ENCODE assay signal across 17 cellular contexts in the genomic region with DNA sequence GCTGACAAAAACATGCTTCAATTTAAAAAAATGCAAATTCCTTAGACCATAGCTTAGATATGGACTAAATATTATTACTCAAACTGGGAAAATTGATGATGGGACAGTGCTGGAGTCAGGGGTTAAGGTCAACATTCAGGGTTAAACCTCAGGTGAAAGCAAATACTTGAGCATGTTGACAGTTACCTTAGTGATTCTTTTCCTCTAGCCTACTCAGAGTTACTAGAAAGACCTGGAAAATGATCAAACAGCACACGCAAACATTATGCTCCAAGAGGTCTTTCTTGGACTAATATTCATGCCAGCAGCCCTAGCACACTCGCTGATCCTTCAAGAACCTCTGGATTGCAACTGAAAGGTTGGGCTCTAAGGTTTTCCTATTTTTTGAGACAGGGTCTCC. TPM values are rescaled to one million over a fixed set of nuclear protein-coding genes. Genes with fewer than 3 reads are reported as not detected.
DNase-seq lines count a peak whose midpoint lies in the region; ATAC-seq and TF ChIP-seq lines count a peak whose summit lies in the region.
"Had no signal": no experiment of that assay in that cellular context is flagged by ENCODE, and none has a peak within 500 bp of the region (broad histone marks: within the 10 kb centered on the region; RNA-seq: fewer than 3 reads in every experiment).

No MANE protein-coding gene starts in this region.

- H3K36me3 ChIP-seq in heart right ventricle (peaks cover 0 to 17% (median 0%) of the 10 kb centered on the region in 9 donors), esophagus squamous epithelium (no peaks in the 10 kb centered on the region), prostate gland (no peaks in the 10 kb centered on the region), uterus (no peaks in the 10 kb centered on the region)

- H3K4me1 ChIP-seq in heart right ventricle (peaks cover 33 to 100% (median 99%) of the 10 kb centered on the region in 9 donors), esophagus squamous epithelium (peaks cover 13 to 72% (median 35%) of the 10 kb centered on the region in 3 donors), prostate gland (replicated peaks) (no peaks in the 10 kb centered on the region), uterus (peaks cover 16 to 36% of the 10 kb centered on the region in 2 donors)

- WGBS in heart right ventricle, 2 donors: 64 to 70% methylated on average over 2 of the region's 2 CpGs
- WGBS in esophagus squamous epithelium, 2 donors: 73 to 76% methylated on average over 2 of the region's 2 CpGs
- 78% methylated on average over 2 of the region's 2 CpGs for WGBS in prostate gland

- intact Hi-C loops in heart right ventricle (cut with DNase I): loop anchor here in 1 of 10 donors (5.0 kb wide), 1 partner anchor 52 kb away; no protein-coding TSS in a partner anchor
- intact Hi-C loops in cardiac septum (cut with DNase I): no loop called here
- intact Hi-C loops in esophagus squamous epithelium (cut with DNase I): no loop called here
- intact Hi-C loops in prostate gland (cut with DNase I): loop anchor here (1.0 kb wide), 1 partner anchor 34 kb away; no protein-coding TSS in a partner anchor
- intact Hi-C loops in uterus (cut with DNase I; ENCODE audit: low total_unique reads): no loop called here

- H3K27ac ChIP-seq in heart right ventricle (peak overlapping the region; percentile 8 to 100 (median 90)), esophagus squamous epithelium (peak overlapping the region in 3 of 4 donors; percentile 18 to 85 (median 55)), prostate gland (peak overlapping the region; percentile 48 to 52), uterus (peak overlapping the region; percentile 58 to 86)
- H3K27ac ChIP-seq: epithelial cell of prostate had no signal

- H3K9me3 ChIP-seq in heart right ventricle: no peaks in the 10 kb centered on the region
- H3K9me3 ChIP-seq in esophagus squamous epithelium: no peaks in the 10 kb centered on the region
- no peaks in the 10 kb centered on the region for H3K9me3 ChIP-seq in prostate gland
- H3K9me3 ChIP-seq in uterus: no peaks in the 10 kb centered on the region

- no peak for DNase-seq in heart right ventricle
- DNase-seq in cardiac septum (ENCODE audit: low spot score): no peak
- no peak for DNase-seq in esophagus squamous epithelium (lab: John Stamatoyannopoulos, UW)
- no peak for DNase-seq in prostate gland (ENCODE audit: low spot score)
- DNase-seq in uterus: no peak
- DNase-seq in activated CD4-positive, alpha-beta T cell treated with anti-CD3 and anti-CD28 coated beads, Interleukin-2, amount 50 U/mL, for 4 hours: no peak
- no peak for DNase-seq in KG1 (lab: John Stamatoyannopoulos, UW)
- DNase-seq: activated naive CD8-positive, alpha-beta T cell treated with anti-CD3 and anti-CD28 coated beads, Interleukin-2, amount 50 U/mL, for 24 hours; CD4-positive, alpha-beta T cell; Karpas-422; left colon; NCI-H510A; nephron progenitor cell; stimulated activated CD4-positive, alpha-beta T cell treated with anti-CD3 and anti-CD28 coated beads, Interleukin-4, amount 100 ng/mL, for 4 hours had no signal

- no peak overlapping the region for H3K4me3 ChIP-seq in heart right ventricle
- H3K4me3 ChIP-seq in esophagus squamous epithelium: no peak overlapping the region
- no peak overlapping the region for H3K4me3 ChIP-seq in prostate gland
- no peak overlapping the region for H3K4me3 ChIP-seq in uterus

- ATAC-seq in heart right ventricle: no peak
- ATAC-seq in HG03196 (IDR thresholded peaks at IDR 0.05; ENCODE audit: unreplicated experiment): no peak
- ATAC-seq: activated naive CD8-positive, alpha-beta T cell treated with anti-CD3 and anti-CD28 coated beads, Interleukin-2, amount 50 U/mL, for 24 hours; left colon had no signal

- TF ChIP-seq CTCF in heart right ventricle (IDR thresholded peaks at IDR 0.05) (no peak), esophagus squamous epithelium (IDR thresholded peaks at IDR 0.05) (no peak), prostate gland (IDR thresholded peaks at IDR 0.05) (no peak), uterus (IDR thresholded peaks at IDR 0.05) (no peak)

- TF ChIP-seq POLR2A in esophagus squamous epithelium (IDR thresholded peaks at IDR 0.05) (no peak), prostate gland (IDR thresholded peaks at IDR 0.05) (no peak), uterus (IDR thresholded peaks at IDR 0.05) (no peak)

- H3K27me3 ChIP-seq in heart right ventricle: no peaks in the 10 kb centered on the region
- no peaks in the 10 kb centered on the region for H3K27me3 ChIP-seq in esophagus squamous epithelium
- H3K27me3 ChIP-seq in prostate gland (replicated peaks; ENCODE audit: insufficient read depth): no peaks in the 10 kb centered on the region
- H3K27me3 ChIP-seq in uterus: no peaks in the 10 kb centered on the region

RNA-seq across cellular contexts. Expression of a gene that starts 10.8 kb away (rescaled TPM):
- 100 to 1,000 TPM; 498 to 826 (median 608) TPM for total RNA-seq in heart right ventricle
- polyA plus RNA-seq in heart right ventricle: 1,000 to 10,000 TPM in 1 of 2 donors, 100 to 1,000 TPM in 1; 876 to 1,251 TPM
- total RNA-seq in cardiac septum: 739 TPM
- total RNA-seq in esophagus squamous epithelium: 100 to 1,000 TPM in 2 of 4 donors, 10 to 100 TPM in 2; 26.4 to 135 (median 91.3) TPM
- 1,000 to 10,000 TPM in 1 of 2 donors, 100 to 1,000 TPM in 1; 322 to 1,366 TPM for total RNA-seq in prostate gland
- 1,000 to 10,000 TPM in 1 of 4 donors, 100 to 1,000 TPM in 3; 225 to 1,715 (median 711) TPM for total RNA-seq in uterus
- total RNA-seq: activated T-helper 1 cell treated with anti-CD3 and anti-CD28 coated beads, Interleukin-12 subunit alpha, Interleukin-12 subunit beta, Interleukin-2, Interleukin-4 antibody, amounts not matched to agents 30 ng/mL and 10 ng/mL and 1 ng/mL, durations not matched to agents 14 hours and 24 hours and 36 hours had no signal
